ENCODE assay signal across 33 cellular contexts in the genomic region with DNA sequence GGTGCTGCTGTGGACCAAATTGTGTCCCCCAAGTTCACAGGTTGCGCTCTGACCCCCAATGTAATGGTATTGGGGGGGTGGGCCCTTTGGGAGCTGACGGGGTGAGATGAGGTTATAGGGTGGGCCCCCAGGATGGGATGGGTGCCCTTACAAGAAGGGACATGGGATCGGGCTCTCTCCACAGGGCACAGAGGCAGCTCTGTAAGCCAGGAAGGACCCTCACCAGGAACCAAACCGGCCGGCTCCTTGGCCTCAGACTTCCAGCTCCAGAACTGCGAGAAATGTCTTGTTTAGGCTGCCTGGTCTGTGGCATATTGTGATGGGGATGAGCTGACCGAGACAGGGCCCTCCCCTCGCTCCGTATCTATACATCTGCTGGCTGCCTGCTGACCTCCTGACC. TPM values are rescaled to one million over a fixed set of nuclear protein-coding genes. Genes with fewer than 3 reads are reported as not detected.
DNase-seq lines count a peak whose midpoint lies in the region; ATAC-seq and TF ChIP-seq lines count a peak whose summit lies in the region.
"Had no signal": no experiment of that assay in that cellular context is flagged by ENCODE, and none has a peak within 500 bp of the region (broad histone marks: within the 10 kb centered on the region; RNA-seq: fewer than 3 reads in every experiment).

No MANE protein-coding gene starts in this region.

- H3K27me3 ChIP-seq in H7 (ENCODE audit: control insufficient read depth, insufficient read depth, low read length) (peaks cover 20% of the 10 kb centered on the region), osteoblast (ENCODE audit: insufficient read depth, low read length) (peaks cover 40% of the 10 kb centered on the region), MG63 (peaks cover 17% of the 10 kb centered on the region)

- no peaks in the 10 kb centered on the region for H3K4me1 ChIP-seq in osteoblast (ENCODE audit: insufficient read depth, low read length)
- H3K4me1 ChIP-seq: BE2C, Caco-2 had no signal

- intact Hi-C loops in Right ventricle myocardium superior (cut with DNase I): no loop called here
- intact Hi-C loops in Right ventricle myocardium inferior (cut with DNase I): no loop called here

- no peak overlapping the region for H3K27ac ChIP-seq in osteoblast (ENCODE audit: low read depth, low read length)
- H3K27ac ChIP-seq: 22Rv1; A549; BLaER1; BLaER1 treated with 17β-estradiol and CSF1 and Interleukin-3, amounts not matched to agents 10 nM and 100 nM; C4-2B had no signal

- no peak for TF ChIP-seq POLR2A in erythroblast (IDR thresholded peaks at IDR 0.05; ENCODE audit: low read length)

- ATAC-seq in Right ventricle myocardium superior (ENCODE audit: poor library complexity) (no peak), Right ventricle myocardium inferior (no peak), GM19395 (IDR thresholded peaks at IDR 0.05; ENCODE audit: unreplicated experiment) (no peak)
- ATAC-seq: A549; CD8-positive, alpha-beta T cell had no signal

- H4K20me1 ChIP-seq in osteoblast (ENCODE audit: insufficient read depth, low read length): no peaks in the 10 kb centered on the region

- TF ChIP-seq CTCF in osteoblast (IDR thresholded peaks at IDR 0.05; ENCODE audit: extremely low read depth, low read depth, low read length): no peak

- no peak overlapping the region for H3K4me2 ChIP-seq in osteoblast (ENCODE audit: insufficient read depth, low read length)
- H3K4me2 ChIP-seq: A549; BLaER1; BLaER1 treated with 17β-estradiol and CSF1 and Interleukin-3, amounts not matched to agents 10 nM and 100 nM had no signal

- H3K36me3 ChIP-seq in H7 (replicated peaks; ENCODE audit: control insufficient read depth, insufficient read depth, low read length) (no peaks in the 10 kb centered on the region), osteoblast (ENCODE audit: insufficient read depth, low read length) (no peaks in the 10 kb centered on the region), MG63 (no peaks in the 10 kb centered on the region)
- H3K36me3 ChIP-seq: BE2C; BLaER1; BLaER1 treated with 17β-estradiol and CSF1 and Interleukin-3, amounts not matched to agents 10 nM and 100 nM had no signal

- DNase-seq in Right ventricle myocardium superior: peak; percentile 12
- DNase-seq in Right ventricle myocardium inferior (ENCODE audit: missing footprints): no peak
- peak; percentile 81 for DNase-seq in H7
- peak; percentile 35 for DNase-seq in SK-N-DZ (ENCODE audit: low spot score)
- DNase-seq in osteoblast (ENCODE audit: insufficient read length, low spot score, missing footprints): peak; percentile 30
- no peak for DNase-seq in MG63
- no peak for DNase-seq in erythroblast (lab: John Stamatoyannopoulos, UW)
- DNase-seq: 8988T; ACHN; AML-193; BE2C; C1 segment of cervical spinal cord; Caco-2; Calu3; CD4-positive, alpha-beta memory T cell; CD4-positive, alpha-beta T cell; CD4-positive, CD25-positive, alpha-beta regulatory T cell; CD8-positive, alpha-beta memory T cell; CD8-positive, alpha-beta T cell; COR-L47; DMS 273 treated with DMSO at 0.1 percent for 48 hours; DMS153; DMS53; DMS79; DND-41; EL had no signal

- no peak overlapping the region for H3K4me3 ChIP-seq in H7 (ENCODE audit: insufficient read depth, low read depth, low read length)
- H3K4me3 ChIP-seq in osteoblast (ENCODE audit: insufficient read depth, low read length): no peak overlapping the region
- no peak overlapping the region for H3K4me3 ChIP-seq in MG63
- H3K4me3 ChIP-seq: A549; BLaER1; BLaER1 treated with 17β-estradiol and CSF1 and Interleukin-3, amounts not matched to agents 10 nM and 100 nM had no signal

- H3K9me3 ChIP-seq in osteoblast (ENCODE audit: low read depth, low read length) (no peaks in the 10 kb centered on the region), MG63 (no peaks in the 10 kb centered on the region)
- H3K9me3 ChIP-seq: A549; BE2C; BLaER1; BLaER1 treated with 17β-estradiol and CSF1 and Interleukin-3, amounts not matched to agents 10 nM and 100 nM; Caco-2 had no signal

- H2AFZ ChIP-seq in osteoblast (ENCODE audit: low read length): no peak overlapping the region

- no peaks in the 10 kb centered on the region for H3K79me2 ChIP-seq in osteoblast (ENCODE audit: insufficient read depth, low read length)

RNA-seq across cellular contexts. Expression of a gene that starts 25.7 kb away (rescaled TPM):
- total RNA-seq in Right ventricle myocardium superior (1.5 TPM), Right ventricle myocardium inferior (1.6 TPM), osteoblast (0.29 and 0.36 TPM in 2 replicates)
- 0.42 and 0.63 TPM in 2 replicates for total RNA-seq in H7 (2014; rRNA removed; shearing (Covaris generic))
- polyA plus RNA-seq in SK-N-DZ (2014; cell fraction: cytosol; rRNA removed): 0.45 and 0.66 TPM in 2 replicates
- 1.7 and 3.9 TPM in 2 replicates for polyA plus RNA-seq in SK-N-DZ (2014; cell fraction: nucleus; rRNA removed)
- total RNA-seq in MG63 (2014; rRNA removed; shearing (Covaris generic); ENCODE audit: low replicate concordance): 0.07 and 0.99 TPM in 2 replicates
- polyA plus RNA-seq: CD14-positive monocyte; CD4-positive, CD25-positive, alpha-beta regulatory T cell; CD8-positive, alpha-beta memory T cell had no signal

RNA-seq across cellular contexts. Expression of a gene that starts 58.3 kb away (rescaled TPM):
- total RNA-seq in Right ventricle myocardium superior (158 TPM), Right ventricle myocardium inferior (157 TPM), osteoblast (53.0 and 112 TPM in 2 replicates)
- 129 and 219 TPM in 2 replicates for total RNA-seq in H7 (2014; rRNA removed; shearing (Covaris generic))
- 75.9 and 116 TPM in 2 replicates for polyA plus RNA-seq in SK-N-DZ (2014; cell fraction: cytosol; rRNA removed)
- 112 and 136 TPM in 2 replicates for polyA plus RNA-seq in SK-N-DZ (2014; cell fraction: nucleus; rRNA removed)
- total RNA-seq in MG63 (2014; rRNA removed; shearing (Covaris generic); ENCODE audit: low replicate concordance): 93.6 and 107 TPM in 2 replicates

Comparison
In these comparisons a context has a peak if more than half of its experiments do, and no peak if none do; other contexts are left out.
1. DNase-seq: peak in Right ventricle myocardium superior (single experiment), H7 (single experiment), SK-N-DZ (single experiment) and osteoblast (single experiment); none in Right ventricle myocardium inferior (single experiment), MG63 (single experiment) and erythroblast (0 of 2).